ENCODE assay signal across 10 cellular contexts in the genomic region with DNA sequence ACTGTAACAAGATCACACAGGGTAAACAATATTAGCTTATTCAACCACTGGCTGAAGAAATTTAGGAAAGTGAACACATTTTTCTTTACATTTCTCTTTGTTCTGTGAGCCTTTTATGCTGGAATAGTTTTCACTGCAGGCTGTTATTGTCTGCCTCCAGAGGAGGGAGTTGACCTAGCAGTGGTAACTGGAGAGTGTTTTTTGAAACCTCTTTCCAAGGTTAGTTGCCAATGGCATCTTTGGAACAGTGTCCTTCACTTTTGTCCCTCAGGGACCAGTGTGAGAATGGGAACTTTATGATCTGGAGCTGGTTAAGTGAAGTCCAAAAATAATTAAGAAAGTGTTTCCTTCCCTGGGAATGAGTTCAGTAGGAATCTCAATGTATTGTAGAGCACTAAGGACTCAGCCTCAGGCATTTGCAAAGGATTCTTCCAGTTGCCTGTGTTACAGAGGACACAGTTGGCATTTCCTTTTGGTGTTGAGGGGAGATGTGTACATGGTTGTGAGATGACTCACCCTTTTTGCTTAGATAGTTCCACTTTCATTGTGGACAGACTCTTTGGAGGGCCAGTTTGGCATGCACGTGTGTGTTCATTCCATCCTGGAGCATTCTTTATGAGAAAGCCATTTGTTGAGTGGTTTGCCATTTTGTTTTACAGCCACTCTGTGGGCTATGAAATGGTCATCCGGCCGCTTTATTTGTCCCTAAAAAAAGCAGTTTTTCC.
DNase-seq lines count a peak whose midpoint lies in the region; ATAC-seq and TF ChIP-seq lines count a peak whose summit lies in the region.
"Had no signal": no experiment of that assay in that cellular context is flagged by ENCODE, and none has a peak within 500 bp of the region (broad histone marks: within the 10 kb centered on the region; RNA-seq: fewer than 3 reads in every experiment).

No MANE protein-coding gene starts in this region.

- H3K27me3 ChIP-seq in muscle layer of duodenum (ENCODE audit: low read depth, low read length) = no peaks in the 10 kb centered on the region
- H3K27me3 ChIP-seq in vagina = no peaks in the 10 kb centered on the region

- H3K36me3 ChIP-seq in muscle layer of duodenum (ENCODE audit: control insufficient read depth in 1 of 2, insufficient read depth in 2 of 2, low read length in 2 of 2) = no peaks in the 10 kb centered on the region
- no peaks in the 10 kb centered on the region for H3K36me3 ChIP-seq in vagina

- no peak for ATAC-seq in GM21717 (IDR thresholded peaks at IDR 0.05; ENCODE audit: unreplicated experiment)
- ATAC-seq: activated CD4-positive, alpha-beta T cell treated with anti-CD3 and anti-CD28 coated beads for 36 hours had no signal

- H3K27ac ChIP-seq in muscle layer of duodenum (ENCODE audit: low read length) (peak overlapping the region; percentile 4), vagina (no peak overlapping the region)

- H3K4me3 ChIP-seq in GM12865 (ENCODE audit: low read depth, low read length) (no peak overlapping the region), muscle layer of duodenum (ENCODE audit: low read depth in 1 of 2, low read length in 2 of 2) (no peak overlapping the region), vagina (no peak overlapping the region)

- intact Hi-C loops in vagina (cut with DNase I) = no loop called here

- DNase-seq in GM12865 (ENCODE audit: low read depth) = peak; percentile 3
- DNase-seq in HS-27A (ENCODE audit: low read depth) = peak; percentile 81
- peak; percentile 71 for DNase-seq in dermis blood vessel endothelial cell
- DNase-seq in vagina (ENCODE audit: extremely low spot score in 2 of 2) = no peak
- DNase-seq in NCI-H1048 (lab: John Stamatoyannopoulos, UW) = no peak
- no peak for DNase-seq in activated T-cell treated with anti-CD3 and anti-CD28 coated beads, Interleukin-2, amount 50 U/mL, for 1 hour
- DNase-seq: activated CD4-positive, alpha-beta T cell treated with anti-CD3 and anti-CD28 coated beads for 36 hours; NCI-H524 had no signal

- no peak for TF ChIP-seq POLR2A in vagina (IDR thresholded peaks at IDR 0.05)

- TF ChIP-seq CTCF in GM12865 (IDR thresholded peaks at IDR 0.05; ENCODE audit: insufficient read depth, low read depth, low read length, missing control alignments) (no peak), vagina (IDR thresholded peaks at IDR 0.05) (no peak)

- H3K4me1 ChIP-seq in muscle layer of duodenum (ENCODE audit: control insufficient read depth in 1 of 2, insufficient read depth in 2 of 2, low read length in 2 of 2) = no peaks in the 10 kb centered on the region
- H3K4me1 ChIP-seq in vagina = peaks cover 7% of the 10 kb centered on the region

- H3K9me3 ChIP-seq in muscle layer of duodenum (ENCODE audit: control insufficient read depth in 1 of 2, low read length in 2 of 2) = no peaks in the 10 kb centered on the region
- H3K9me3 ChIP-seq in vagina = no peaks in the 10 kb centered on the region

Comparison
In these comparisons a context has a peak if more than half of its experiments do, and no peak if none do; other contexts are left out.
1. DNase-seq: peak in GM12865 (single experiment), HS-27A (single experiment) and dermis blood vessel endothelial cell (single experiment); none in vagina (0 of 2), NCI-H1048 (single experiment) and activated T-cell treated with anti-CD3 and anti-CD28 coated beads, Interleukin-2, amount 50 U/mL, for 1 hour (single experiment).